ENCODE assay signal across 16 cellular contexts in the genomic region with DNA sequence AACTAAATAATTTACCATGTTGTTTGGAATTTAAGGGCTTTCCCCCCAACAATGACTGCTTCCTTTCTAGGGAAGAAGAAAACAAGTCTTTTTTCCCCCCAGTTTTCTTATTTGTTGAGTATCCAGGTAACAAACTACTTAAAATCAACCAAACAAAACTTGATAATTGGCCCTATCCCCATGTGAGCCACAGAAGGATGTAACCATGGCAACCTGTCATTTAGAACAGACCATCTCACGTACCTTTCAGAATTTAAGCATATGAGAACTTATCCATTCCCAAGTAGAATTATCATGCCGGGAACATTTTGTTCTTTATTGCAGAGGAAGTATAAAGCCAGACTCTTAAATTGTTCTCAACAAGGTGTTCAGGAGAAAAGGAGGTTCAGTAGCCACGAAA.
A peak's percentile ranks its signal among the peaks of the same experiment; 100 is the strongest.
DNase-seq lines count a peak whose midpoint lies in the region; FAIRE-seq and TF ChIP-seq lines count a peak whose summit lies in the region.
"Had no signal": no experiment of that assay in that cellular context is flagged by ENCODE, and none has a peak within 500 bp of the region (broad histone marks: within the 10 kb centered on the region; RNA-seq: fewer than 3 reads in every experiment).

No MANE protein-coding gene starts in this region.

- H3K27ac ChIP-seq in mesodermal cell (ENCODE audit: low read depth, low read length, severe bottlenecking) (peak overlapping the region; percentile 32), caudate nucleus (ENCODE audit: low read depth, low read length) (no peak overlapping the region)
- H3K27ac ChIP-seq: 22Rv1, KMS-11 had no signal

- no peaks in the 10 kb centered on the region for H3K9me3 ChIP-seq in mesodermal cell (ENCODE audit: control insufficient read depth, low read length)
- H3K9me3 ChIP-seq: BE2C had no signal

- no peak overlapping the region for H3K4me3 ChIP-seq in mesodermal cell (ENCODE audit: extremely low read depth, insufficient read depth, low read length, poor library complexity, severe bottlenecking)

- DNase-seq in DMS 273 (lab: John Stamatoyannopoulos, UW; ENCODE audit: unreplicated experiment) (peak; percentile 1), DMS 273 treated with DMSO at 0.1 percent for 48 hours (lab: John Stamatoyannopoulos, UW) (no peak), NCI-H1436 (lab: John Stamatoyannopoulos, UW) (peak; percentile 83), NCI-H774 (lab: John Stamatoyannopoulos, UW) (peak; percentile 62), HCEC 1CT (no peak), caudate nucleus (lab: John Stamatoyannopoulos, UW) (no peak), H54 (ENCODE audit: insufficient read length, low spot score) (no peak)
- DNase-seq: BE2C; CD4-positive, alpha-beta T cell; NCI-H2029; OCI-M1; RPMI8226 had no signal

- no peaks in the 10 kb centered on the region for H3K36me3 ChIP-seq in mesodermal cell (ENCODE audit: control insufficient read depth, insufficient read depth, low read length)
- H3K36me3 ChIP-seq: BE2C had no signal

- no peak for TF ChIP-seq POLR2A in H54 (IDR thresholded peaks at IDR 0.05; ENCODE audit: low read depth, low read length)

- 80 to 100% methylated on average over 1 of the region's 3 CpGs for WGBS in mesodermal cell (ENCODE audit: insufficient coverage in 2 of 2), 2 experiments

- FAIRE-seq in H54 (lab: Jason Lieb, UNC): no peak
- FAIRE-seq: HepG2 had no signal

- peaks cover 37% of the 10 kb centered on the region for H3K4me1 ChIP-seq in mesodermal cell (ENCODE audit: control insufficient read depth, insufficient read depth, low read length, poor library complexity, severe bottlenecking)

Comparison
In these comparisons a context has a peak if more than half of its experiments do, and no peak if none do; other contexts are left out.
1. DNase-seq: peak in DMS 273 (single experiment), NCI-H1436 (single experiment) and NCI-H774 (single experiment); none in DMS 273 treated with DMSO at 0.1 percent for 48 hours (single experiment), HCEC 1CT (single experiment), caudate nucleus (0 of 61) and H54 (single experiment).